Comparison of ENCODE assay signal across 8 cellular contexts in the genomic region with DNA sequence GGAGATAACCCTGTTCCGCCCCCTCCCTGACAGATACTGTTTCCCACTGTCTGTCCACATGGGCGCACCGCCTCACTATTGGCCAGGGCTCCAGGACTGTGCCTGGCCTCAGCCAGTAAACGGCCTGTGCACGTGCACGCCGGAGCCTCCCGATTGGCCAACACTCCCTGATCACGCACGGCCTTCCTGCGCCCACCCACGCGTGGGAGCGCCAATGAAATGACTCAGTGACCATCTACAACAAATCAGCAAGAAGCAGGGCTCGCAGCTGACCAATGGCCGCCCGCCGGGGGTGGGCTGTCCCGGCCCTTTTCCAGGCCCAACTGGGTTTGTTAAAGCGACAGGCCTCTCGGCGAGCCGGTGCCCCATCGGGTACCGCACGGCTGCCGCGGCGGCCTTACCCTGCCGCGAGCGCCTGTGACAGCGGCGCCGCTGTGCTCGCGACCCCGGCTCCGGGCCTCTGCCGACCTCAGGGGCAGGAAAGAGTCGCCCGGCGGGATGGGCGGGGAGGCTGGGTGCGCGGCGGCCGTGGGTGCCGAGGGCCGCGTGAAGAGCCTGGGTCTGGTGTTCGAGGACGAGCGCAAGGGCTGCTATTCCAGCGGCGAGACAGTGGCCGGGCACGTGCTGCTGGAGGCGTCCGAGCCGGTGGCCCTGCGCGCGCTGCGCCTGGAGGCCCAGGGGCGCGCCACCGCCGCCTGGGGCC. TPM values are rescaled to one million over a fixed set of nuclear protein-coding genes. Genes with fewer than 3 reads are reported as not detected.
A peak's percentile ranks its signal among the peaks of the same experiment; 100 is the strongest.
DNase-seq lines count a peak whose midpoint lies in the region; ATAC-seq and TF ChIP-seq lines count a peak whose summit lies in the region.

A gene with protein sequence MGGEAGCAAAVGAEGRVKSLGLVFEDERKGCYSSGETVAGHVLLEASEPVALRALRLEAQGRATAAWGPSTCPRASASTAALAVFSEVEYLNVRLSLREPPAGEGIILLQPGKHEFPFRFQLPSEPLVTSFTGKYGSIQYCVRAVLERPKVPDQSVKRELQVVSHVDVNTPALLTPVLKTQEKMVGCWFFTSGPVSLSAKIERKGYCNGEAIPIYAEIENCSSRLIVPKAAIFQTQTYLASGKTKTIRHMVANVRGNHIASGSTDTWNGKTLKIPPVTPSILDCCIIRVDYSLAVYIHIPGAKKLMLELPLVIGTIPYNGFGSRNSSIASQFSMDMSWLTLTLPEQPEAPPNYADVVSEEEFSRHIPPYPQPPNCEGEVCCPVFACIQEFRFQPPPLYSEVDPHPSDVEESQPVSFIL (plus strand): TSS at position 340 of the 703 bp plus-strand sequence. CDS start 159 bp downstream, at position 499.

- H2AFZ ChIP-seq in KMS-11 (ENCODE audit: low read depth): peak within 1 kb of the TSS; percentile 69

- no peak within 1 kb of the TSS for H3K4me3 ChIP-seq in KMS-11 (IDR thresholded peaks at IDR 0.05; ENCODE audit: insufficient read depth, low read depth, low read length)
- peak within 1 kb of the TSS; percentile 45 for H3K4me3 ChIP-seq in naive thymus-derived CD4-positive, alpha-beta T cell (ENCODE audit: low read length)

- CTCF ChIA-PET in naive thymus-derived CD4-positive, alpha-beta T cell (lab: Charles Lee): no interaction called here

- peaks cover 0 to 4% (median 0%) of the 10 kb centered on the region in 11 donors for H3K9me3 Mint-ChIP-seq in naive thymus-derived CD4-positive, alpha-beta T cell

- DNase-seq in COR-L47 (lab: John Stamatoyannopoulos, UW) (peak; percentile 99), RPMI8226 (peak; percentile 91), fibroblast of peridontal ligament (ENCODE audit: extremely low read depth) (peak; percentile 99)
- peak; percentile 66 for DNase-seq in activated effector memory CD4-positive, alpha-beta T cell treated with Interleukin-2 at 50 U/mL for 16 hours
- DNase-seq in naive thymus-derived CD4-positive, alpha-beta T cell: peak; percentile 85 to 100 (median 100)
- DNase-seq in stimulated activated CD8-positive, alpha-beta memory T cell treated with anti-CD3 and anti-CD28 coated beads, Interleukin-7, amount 100 ng/mL, for 48 hours (ENCODE audit: extremely low read depth in 1 of 2, low read depth in 1 of 2): peak; percentile 92 to 97

- H3K27ac ChIP-seq in KMS-11: no peak within 1 kb of the TSS
- peak within 1 kb of the TSS; percentile 79 for H3K27ac ChIP-seq in naive thymus-derived CD4-positive, alpha-beta T cell (ENCODE audit: low read depth, low read length)

- H3K27me3 ChIP-seq in KMS-11 (ENCODE audit: insufficient read depth, low read depth): no peaks in the 10 kb centered on the region
- no peaks in the 10 kb centered on the region for H3K27me3 ChIP-seq in naive thymus-derived CD4-positive, alpha-beta T cell (ENCODE audit: control insufficient read depth in 2 of 2, insufficient read depth in 2 of 2, low read length in 2 of 2)

- peak; percentile 52 for ATAC-seq in GM21717 (IDR thresholded peaks at IDR 0.05; ENCODE audit: unreplicated experiment)
- peak; percentile 97 for ATAC-seq in naive thymus-derived CD4-positive, alpha-beta T cell

- no peaks in the 10 kb centered on the region for H3K36me3 ChIP-seq in KMS-11 (ENCODE audit: insufficient read depth)
- no peaks in the 10 kb centered on the region for H3K36me3 ChIP-seq in naive thymus-derived CD4-positive, alpha-beta T cell (ENCODE audit: control insufficient read depth in 2 of 3, insufficient read depth in 3 of 3, low read length in 3 of 3)

- TF ChIP-seq CTCF in KMS-11 (conservative IDR thresholded peaks at IDR 0.05; ENCODE audit: low read depth, low read length): no peak

- H3K4me3 Mint-ChIP-seq in naive thymus-derived CD4-positive, alpha-beta T cell: peak within 1 kb of the TSS; percentile 78 to 93 (median 86)

- no peaks in the 10 kb centered on the region for H4K20me1 ChIP-seq in KMS-11 (ENCODE audit: insufficient read depth)

- H3K36me3 Mint-ChIP-seq in naive thymus-derived CD4-positive, alpha-beta T cell: peaks cover 0 to 5% (median 0%) of the 10 kb centered on the region in 5 donors

- peak within 1 kb of the TSS; percentile 71 to 98 (median 88) for H3K27ac Mint-ChIP-seq in naive thymus-derived CD4-positive, alpha-beta T cell

- peak within 1 kb of the TSS; percentile 53 for H3K4me2 ChIP-seq in KMS-11

- POLR2A ChIA-PET in naive thymus-derived CD4-positive, alpha-beta T cell (lab: Charles Lee): no interaction called here

- H3K4me1 Mint-ChIP-seq in naive thymus-derived CD4-positive, alpha-beta T cell: peaks cover 14 to 41% (median 21%) of the 10 kb centered on the region in 7 donors

- intact Hi-C loops in naive thymus-derived CD4-positive, alpha-beta T cell (cut with micrococcal nuclease): loop anchor here (1.0 to 10.0 kb wide), 5 partner anchors 200 to 1964 kb away; a partner anchor contains a TSS

- peaks cover 0 to 40% (median 0%) of the 10 kb centered on the region in 5 donors for H3K27me3 Mint-ChIP-seq in naive thymus-derived CD4-positive, alpha-beta T cell

- H3K9me3 ChIP-seq in naive thymus-derived CD4-positive, alpha-beta T cell (ENCODE audit: control insufficient read depth in 2 of 3, low read length in 3 of 3): no peaks in the 10 kb centered on the region

- H3K79me2 ChIP-seq in KMS-11 (ENCODE audit: insufficient read depth, low read depth): no peaks in the 10 kb centered on the region

- H3K9ac ChIP-seq in KMS-11: peak within 1 kb of the TSS; percentile 27; the same call in 1 of the 2 replicates

- no peaks in the 10 kb centered on the region for H3K4me1 ChIP-seq in KMS-11 (ENCODE audit: low read depth, poor library complexity, severe bottlenecking)
- peaks cover 0 to 13% of the 10 kb centered on the region in 2 donors for H3K4me1 ChIP-seq in naive thymus-derived CD4-positive, alpha-beta T cell (ENCODE audit: control insufficient read depth in 2 of 2, insufficient read depth in 2 of 2, low read length in 2 of 2)

RNA-seq across cellular contexts. Expression of the gene that starts here (rescaled TPM):
- 1 to 10 TPM in 3 of 5 experiments, under 1 TPM in 2; 0.59 to 6.8 (median 1.1) TPM for total RNA-seq in naive thymus-derived CD4-positive, alpha-beta T cell
- under 1 TPM; 0.83 to 0.90 TPM for polyA plus RNA-seq in naive thymus-derived CD4-positive, alpha-beta T cell
